17 cellular contexts compared by ENCODE assay signal in genomic region chr7:149743481-149743880, GRCh38.
"Had no signal": no experiment of that assay in that cellular context is flagged by ENCODE, and none has a peak within 500 bp of the region (broad histone marks: within the 10 kb centered on the region; RNA-seq: fewer than 3 reads in every experiment).

No MANE protein-coding gene starts in this region.

- DNase-seq: cortex of kidney; effector memory CD8-positive, alpha-beta T cell; foreskin fibroblast; gastrocnemius medialis; heart left ventricle; natural killer cell; occipital lobe; pancreas; stimulated activated CD4-positive, alpha-beta T cell treated with anti-CD3 and anti-CD28 coated beads, Interleukin-2, amount 100 ng/mL, for 24 hours; stimulated activated CD4-positive, alpha-beta T cell treated with anti-CD3 and anti-CD28 coated beads, Interleukin-4, amount 100 ng/mL, for 24 hours; stimulated activated naive CD4-positive, alpha-beta T cell treated with Interleukin-2 at 50 U/mL for 16 hours; substantia nigra; testis; tibial artery; upper lobe of left lung had no signal

- ATAC-seq: effector memory CD8-positive, alpha-beta T cell; gastrocnemius medialis; heart left ventricle; left lobe of liver; natural killer cell; pancreas; stimulated activated effector memory CD8-positive, alpha-beta T cell treated with anti-CD3 and anti-CD28 coated beads, Interleukin-12 subunit alpha, Interleukin-12 subunit beta, amount 100 ng/mL, for 72 hours had no signal
